Comparison of ENCODE assay signal across 8 cellular contexts in the genomic region with DNA sequence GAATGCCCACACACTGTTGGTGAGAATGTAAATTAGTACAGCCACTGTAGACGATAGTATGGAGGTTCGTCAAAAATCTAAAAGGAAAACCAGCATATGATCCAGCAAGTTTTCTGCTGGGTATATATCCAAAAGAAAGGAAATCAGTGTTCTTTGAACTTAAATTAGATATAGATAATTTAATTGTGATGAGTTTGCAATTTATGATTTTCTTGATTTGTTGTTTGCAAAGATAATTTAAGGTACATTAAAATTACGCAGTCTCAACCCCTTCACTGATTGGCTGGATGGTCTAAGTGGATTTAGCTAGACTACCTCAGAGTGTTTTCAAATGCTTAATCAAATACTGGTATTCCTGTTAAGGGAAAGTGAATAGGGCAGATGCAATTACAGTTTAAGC.
"Had no signal": no experiment of that assay in that cellular context is flagged by ENCODE, and none has a peak within 500 bp of the region (broad histone marks: within the 10 kb centered on the region; RNA-seq: fewer than 3 reads in every experiment).

No MANE protein-coding gene starts in this region.

- H3K4me1 ChIP-seq: HAP-1 had no signal

- H3K27ac ChIP-seq: GM23248, HL-60 had no signal

- H3K9me3 ChIP-seq: HAP-1 had no signal

- H2AFZ ChIP-seq: GM23248 had no signal

- DNase-seq: GM23248, GOT3, H7, HFFc6, KG1 had no signal

- H3K9ac ChIP-seq: GM23248 had no signal

- ATAC-seq: HCT116 had no signal

- H3K36me3 ChIP-seq: HAP-1 had no signal

- H3K4me3 ChIP-seq: GM23248, HAP-1 had no signal
